ENCODE assay signal across 1 cellular context in the genomic region with DNA sequence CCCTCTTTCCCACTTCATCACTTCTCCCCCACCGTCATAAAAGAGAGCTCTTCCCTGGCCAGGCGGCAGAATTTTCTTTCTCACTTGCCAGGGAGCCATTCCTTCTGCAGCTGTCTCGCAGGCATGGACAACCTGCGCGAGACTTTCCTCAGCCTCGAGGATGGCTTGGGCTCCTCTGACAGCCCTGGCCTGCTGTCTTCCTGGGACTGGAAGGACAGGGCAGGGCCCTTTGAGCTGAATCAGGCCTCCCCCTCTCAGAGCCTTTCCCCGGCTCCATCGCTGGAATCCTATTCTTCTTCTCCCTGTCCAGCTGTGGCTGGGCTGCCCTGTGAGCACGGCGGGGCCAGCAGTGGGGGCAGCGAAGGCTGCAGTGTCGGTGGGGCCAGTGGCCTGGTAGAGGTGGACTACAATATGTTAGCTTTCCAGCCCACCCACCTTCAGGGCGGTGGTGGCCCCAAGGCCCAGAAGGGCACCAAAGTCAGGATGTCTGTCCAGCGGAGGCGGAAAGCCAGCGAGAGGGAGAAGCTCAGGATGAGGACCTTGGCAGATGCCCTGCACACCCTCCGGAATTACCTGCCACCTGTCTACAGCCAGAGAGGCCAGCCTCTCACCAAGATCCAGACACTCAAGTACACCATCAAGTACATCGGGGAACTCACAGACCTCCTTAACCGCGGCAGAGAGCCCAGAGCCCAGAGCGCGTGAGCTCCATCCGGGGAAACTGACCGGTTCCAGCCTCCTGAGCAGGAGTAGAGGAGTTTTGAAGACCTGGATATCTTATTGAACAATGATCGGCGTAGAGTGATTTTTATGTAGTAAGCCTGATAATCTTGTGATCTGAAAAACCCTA.
TF ChIP-seq lines count a peak whose summit lies in the region.

A gene with protein sequence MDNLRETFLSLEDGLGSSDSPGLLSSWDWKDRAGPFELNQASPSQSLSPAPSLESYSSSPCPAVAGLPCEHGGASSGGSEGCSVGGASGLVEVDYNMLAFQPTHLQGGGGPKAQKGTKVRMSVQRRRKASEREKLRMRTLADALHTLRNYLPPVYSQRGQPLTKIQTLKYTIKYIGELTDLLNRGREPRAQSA (plus strand): TSS at position 65 of the 850 bp plus-strand sequence. CDS start 59 bp downstream, at position 124.

TF ChIP-seq in K562, 482 proteins besides CTCF, POLR2A, EP300 and RAD21:
- TF ChIP-seq NUFIP1 (IDR thresholded peaks at IDR 0.05; ENCODE audit: partially characterized antibody) (no peak), ZBTB9 (CRISPR knock-in tag; IDR thresholded peaks at IDR 0.05) (no peak), ZNF584 (CRISPR knock-in tag; IDR thresholded peaks at IDR 0.05; ENCODE audit: low read depth) (no peak), ZBTB5 (IDR thresholded peaks at IDR 0.05) (no peak), ARHGAP35 (IDR thresholded peaks at IDR 0.05; ENCODE audit: partially characterized antibody) (no peak), PRDM10 (IDR thresholded peaks at IDR 0.05; ENCODE audit: partially characterized antibody) (no peak), JUNB (CRISPR knock-in tag; conservative IDR thresholded peaks at IDR 0.05) (no peak), SLC30A9 (CRISPR knock-in tag; IDR thresholded peaks at IDR 0.05) (no peak), ARID2 (IDR thresholded peaks at IDR 0.05) (no peak), ZNF592 (IDR thresholded peaks at IDR 0.05) (no peak), TGIF2 (CRISPR knock-in tag; IDR thresholded peaks at IDR 0.05) (no peak), TAF7 (tag; IDR thresholded peaks at IDR 0.05) (no peak), TBL1XR1 (IDR thresholded peaks at IDR 0.05; ENCODE audit: low read length in 2 of 2) (no peak), KLF16 (IDR thresholded peaks at IDR 0.05) (no peak), ZNF780A (CRISPR knock-in tag; IDR thresholded peaks at IDR 0.05) (no peak), POLR2H (tag; IDR thresholded peaks at IDR 0.05; ENCODE audit: low read depth) (no peak), ZNF444 (CRISPR knock-in tag; IDR thresholded peaks at IDR 0.05) (no peak)
- TF ChIP-seq, protein P1, sequence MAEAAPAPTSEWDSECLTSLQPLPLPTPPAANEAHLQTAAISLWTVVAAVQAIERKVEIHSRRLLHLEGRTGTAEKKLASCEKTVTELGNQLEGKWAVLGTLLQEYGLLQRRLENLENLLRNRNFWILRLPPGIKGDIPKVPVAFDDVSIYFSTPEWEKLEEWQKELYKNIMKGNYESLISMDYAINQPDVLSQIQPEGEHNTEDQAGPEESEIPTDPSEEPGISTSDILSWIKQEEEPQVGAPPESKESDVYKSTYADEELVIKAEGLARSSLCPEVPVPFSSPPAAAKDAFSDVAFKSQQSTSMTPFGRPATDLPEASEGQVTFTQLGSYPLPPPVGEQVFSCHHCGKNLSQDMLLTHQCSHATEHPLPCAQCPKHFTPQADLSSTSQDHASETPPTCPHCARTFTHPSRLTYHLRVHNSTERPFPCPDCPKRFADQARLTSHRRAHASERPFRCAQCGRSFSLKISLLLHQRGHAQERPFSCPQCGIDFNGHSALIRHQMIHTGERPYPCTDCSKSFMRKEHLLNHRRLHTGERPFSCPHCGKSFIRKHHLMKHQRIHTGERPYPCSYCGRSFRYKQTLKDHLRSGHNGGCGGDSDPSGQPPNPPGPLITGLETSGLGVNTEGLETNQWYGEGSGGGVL (CRISPR knock-in tag; IDR thresholded peaks at IDR 0.05) = no peak
TF ChIP-seq in K562: peak in this region for 0.
